8 cellular contexts compared by ENCODE assay signal in the genomic region with DNA sequence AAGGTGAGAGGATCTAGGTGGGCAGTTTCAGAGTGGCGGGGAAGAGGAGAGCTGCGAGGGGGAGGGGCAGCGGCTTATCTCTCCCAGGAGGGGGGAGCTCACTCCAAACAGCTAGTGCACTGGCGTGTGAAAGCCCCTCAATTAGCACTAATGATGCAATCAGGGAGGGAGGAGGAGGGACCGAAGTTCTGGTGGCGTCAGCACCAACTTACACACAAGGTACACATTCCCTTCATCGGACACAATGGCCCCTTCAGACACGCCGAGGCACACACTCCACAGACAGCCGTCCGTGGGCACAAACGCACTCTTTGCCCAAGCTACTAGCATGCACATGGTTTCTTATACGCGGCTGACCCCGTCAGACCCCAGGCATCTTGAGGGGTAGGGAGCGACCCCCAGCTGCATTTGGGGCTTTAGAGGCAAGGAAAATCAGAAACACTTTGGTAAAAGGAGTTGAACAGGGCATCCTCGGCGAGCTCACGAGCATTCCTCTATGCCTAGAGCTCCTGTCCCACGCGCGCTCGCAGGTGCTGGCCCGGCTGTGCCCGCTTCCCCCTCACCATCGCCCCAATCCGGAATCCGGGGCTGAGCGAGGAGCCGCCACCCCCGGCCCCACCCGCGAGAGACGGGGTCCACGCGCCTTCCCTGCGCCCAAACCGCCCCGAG. TPM values are rescaled to one million over a fixed set of nuclear protein-coding genes. Genes with fewer than 3 reads are reported as not detected.
DNase-seq lines count a peak whose midpoint lies in the region; ATAC-seq, FAIRE-seq and TF ChIP-seq lines count a peak whose summit lies in the region.

No MANE protein-coding gene starts in this region.

- H3K9ac ChIP-seq in SK-N-MC (ENCODE audit: insufficient read length), result peak overlapping the region; percentile 70

- no peaks in the 10 kb centered on the region for H3K27me3 ChIP-seq in pancreas

- H3K27ac ChIP-seq in SK-N-MC (no peak overlapping the region), pancreas (peak overlapping the region in 3 of 4 donors; percentile 22 to 52 (median 38))

- TF ChIP-seq CTCF in fibroblast of mammary gland (conservative IDR thresholded peaks at IDR 0.05; ENCODE audit: control insufficient read depth, insufficient read depth, low read depth, low read length) (no peak), pancreas (IDR thresholded peaks at IDR 0.05) (no peak)

- 12 to 13% methylated on average over 32 to 39 of the region's 39 CpGs for WGBS in pancreas, 2 donors

- H3K36me3 ChIP-seq in SK-N-MC (ENCODE audit: insufficient read depth, low read length) (no peaks in the 10 kb centered on the region), pancreas (no peaks in the 10 kb centered on the region)

- intact Hi-C loops in Right ventricle myocardium inferior (cut with DNase I) (loop anchor here (5.0 kb wide), 2 partner anchors 35 to 100 kb away; no protein-coding TSS in a partner anchor), cardiac septum (cut with DNase I) (loop anchor here (5.0 kb wide), 2 partner anchors 80 to 100 kb away; no protein-coding TSS in a partner anchor), pancreas (cut with DNase I) (no loop called here)

- no peak for FAIRE-seq in pancreas (lab: Jason Lieb, UNC)

- ATAC-seq in Right ventricle myocardium inferior (peak; percentile 4), pancreas (peak; percentile 2 to 26 (median 7)), HG03280 (IDR thresholded peaks at IDR 0.05; ENCODE audit: unreplicated experiment) (no peak)

- H3K9me3 ChIP-seq in SK-N-MC (ENCODE audit: low read depth, low read length) (no peaks in the 10 kb centered on the region), pancreas (no peaks in the 10 kb centered on the region)

- H3K4me1 ChIP-seq in pancreas, result no peaks in the 10 kb centered on the region

- H3K4me3 ChIP-seq in SK-N-MC (peak overlapping the region; percentile 79), fibroblast of mammary gland (ENCODE audit: control insufficient read depth, low read depth, low read length) (peak overlapping the region; percentile 54), pancreas (peak overlapping the region; percentile 12 to 68 (median 57))

- DNase-seq in Right ventricle myocardium inferior (ENCODE audit: missing footprints) (no peak), cardiac septum (ENCODE audit: low spot score) (no peak), SK-N-MC (ENCODE audit: low read depth, low spot score) (no peak), fibroblast of mammary gland (ENCODE audit: low read depth) (no peak), pancreas (peak in 1 of 6 donors; percentile 82), OCI-M1 (lab: John Stamatoyannopoulos, UW) (no peak), NOMO-1 treated with DMSO at 0.1 percent for 48 hours (lab: John Stamatoyannopoulos, UW; ENCODE audit: unreplicated experiment) (no peak)

RNA-seq across cellular contexts. Expression of a gene that starts 0.9 kb away (rescaled TPM):
- total RNA-seq in Right ventricle myocardium inferior, result 114 TPM
- total RNA-seq in cardiac septum, result 74.7 TPM
- total RNA-seq in pancreas, result 10 to 100 TPM in 4 of 6 donors, 1 to 10 TPM in 2; 8.1 to 34.0 (median 15.9) TPM
- polyA plus RNA-seq in pancreas, result 10 to 100 TPM; 35.8 to 60.9 TPM

Comparison
In these comparisons a context has a peak if more than half of its experiments do, and no peak if none do; other contexts are left out.
1. intact Hi-C loops: an anchor here in Right ventricle myocardium inferior (5.0 kb wide) and cardiac septum (5.0 kb wide); none called in pancreas.